ENCODE assay signal across 16 cellular contexts in the genomic region with DNA sequence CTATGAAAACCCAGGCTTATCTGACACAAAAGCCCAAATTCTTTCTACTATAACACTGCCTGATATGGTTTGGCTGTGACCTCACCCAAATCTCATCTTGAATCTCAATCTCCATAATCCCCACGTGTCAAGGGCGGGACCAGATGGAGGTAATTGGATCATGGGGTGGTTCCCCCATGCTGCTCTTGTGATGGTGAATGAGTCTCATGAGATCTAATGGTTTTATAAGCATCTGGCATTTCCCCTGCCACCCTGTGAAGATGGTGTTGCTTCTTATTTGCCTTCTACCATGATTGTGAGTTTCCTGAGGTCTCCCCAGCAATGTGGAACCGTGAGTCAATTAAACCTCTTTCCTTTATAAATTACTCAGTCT.
DNase-seq lines count a peak whose midpoint lies in the region; ATAC-seq and TF ChIP-seq lines count a peak whose summit lies in the region.
"Had no signal": no experiment of that assay in that cellular context is flagged by ENCODE, and none has a peak within 500 bp of the region (broad histone marks: within the 10 kb centered on the region; RNA-seq: fewer than 3 reads in every experiment).

No MANE protein-coding gene starts in this region.

- no peak overlapping the region for H3K27ac Mint-ChIP-seq in activated naive CD4-positive, alpha-beta T cell treated with anti-CD3 and anti-CD28 coated beads, Interleukin-2, amount 50 U/mL, for 72 hours
- H3K27ac Mint-ChIP-seq: immature natural killer cell, naive B cell had no signal

- H3K4me3 ChIP-seq in mesendoderm (ENCODE audit: low read length) = no peak overlapping the region
- no peak overlapping the region for H3K4me3 ChIP-seq in Peyer's patch
- H3K4me3 ChIP-seq: lower lobe of right lung, vagina had no signal

- H3K36me3 ChIP-seq in mesendoderm (ENCODE audit: control insufficient read depth, insufficient read depth, low read length) (no peaks in the 10 kb centered on the region), Peyer's patch (no peaks in the 10 kb centered on the region)
- H3K36me3 ChIP-seq: lower lobe of right lung, vagina had no signal

- no peak overlapping the region for H2BK15ac ChIP-seq in mesendoderm (replicated peaks; ENCODE audit: low read depth)

- TF ChIP-seq POLR2A in Peyer's patch (IDR thresholded peaks at IDR 0.05) = no peak

- no peak overlapping the region for H4K8ac ChIP-seq in mesendoderm (ENCODE audit: low read depth, low read length)

- H3K9ac ChIP-seq in mesendoderm (ENCODE audit: low read length) = no peak overlapping the region

- peak; percentile 68 to 75 for ATAC-seq in activated naive CD4-positive, alpha-beta T cell treated with anti-CD3 and anti-CD28 coated beads, Interleukin-2, amount 50 U/mL, for 72 hours
- peak; percentile 16 for ATAC-seq in GM21723 (IDR thresholded peaks at IDR 0.05; ENCODE audit: unreplicated experiment)

- H3K27me3 ChIP-seq in mesendoderm (ENCODE audit: insufficient read depth, low read length, poor library complexity) (no peaks in the 10 kb centered on the region), Peyer's patch (no peaks in the 10 kb centered on the region)
- H3K27me3 ChIP-seq: vagina had no signal

- no peak overlapping the region for H2BK5ac ChIP-seq in mesendoderm (ENCODE audit: low read length)

- peaks cover 7% of the 10 kb centered on the region in 2 donors for H3K36me3 Mint-ChIP-seq in activated naive CD4-positive, alpha-beta T cell treated with anti-CD3 and anti-CD28 coated beads, Interleukin-2, amount 50 U/mL, for 72 hours

- no peak for DNase-seq in activated naive CD4-positive, alpha-beta T cell treated with anti-CD3 and anti-CD28 coated beads, Interleukin-2, amount 50 U/mL, for 72 hours (ENCODE audit: low spot score in 2 of 2)
- DNase-seq in activated naive CD4-positive, alpha-beta T cell treated with anti-CD3 and anti-CD28 coated beads, Interleukin-2, amount 50 U/mL, for 16 hours = no peak
- peak; percentile 88 for DNase-seq in NCI-H524 treated with DMSO at 0.1 percent for 48 hours (lab: John Stamatoyannopoulos, UW)
- DNase-seq in mesendoderm = peak; percentile 90
- no peak for DNase-seq in HUDEP-2 (lab: John Stamatoyannopoulos, UW; ENCODE audit: unreplicated experiment in 76 of 76)
- no peak for DNase-seq in Peyer's patch
- no peak for DNase-seq in NOMO-1 treated with dmso at 0.1 percent for 144 hours (lab: John Stamatoyannopoulos, UW; ENCODE audit: unreplicated experiment)
- DNase-seq: activated CD4-positive, alpha-beta T cell treated with anti-CD3 and anti-CD28 coated beads, Interleukin-2, amount 50 U/mL, for 1 hour; activated gamma-delta T cell treated with Interleukin-2 at 50 U/mL for 16 hours; cortex of kidney; lower lobe of right lung; Right ventricle myocardium superior had no signal

- no peak overlapping the region for H3K56ac ChIP-seq in mesendoderm (ENCODE audit: low read length)

- no peaks in the 10 kb centered on the region for H3K79me1 ChIP-seq in mesendoderm (ENCODE audit: low read length)

- no peak overlapping the region for H3K23ac ChIP-seq in mesendoderm (ENCODE audit: low read length)

- WGBS in mesendoderm (ENCODE audit: extremely low coverage, insufficient coverage, low lambda C conversion rate) = no CpG with 5 or more reads among the region's 3 CpGs

- H3K4ac ChIP-seq in mesendoderm (ENCODE audit: low read depth, low read length) = no peak overlapping the region

- no peaks in the 10 kb centered on the region for H3K79me2 ChIP-seq in mesendoderm (ENCODE audit: control insufficient read depth, insufficient read depth, low read length)

- H4K5ac ChIP-seq in mesendoderm (ENCODE audit: low read length) = no peak overlapping the region

- peaks cover 9 to 14% of the 10 kb centered on the region in 2 donors for H3K9me3 Mint-ChIP-seq in activated naive CD4-positive, alpha-beta T cell treated with anti-CD3 and anti-CD28 coated beads, Interleukin-2, amount 50 U/mL, for 72 hours
- H3K9me3 Mint-ChIP-seq: immature natural killer cell had no signal

- H3K18ac ChIP-seq in mesendoderm (ENCODE audit: low read length) = no peak overlapping the region

- no peak overlapping the region for H3K4me2 ChIP-seq in mesendoderm (ENCODE audit: low read length)

- H3K27ac ChIP-seq in mesendoderm (ENCODE audit: low read depth, low read length) = no peak overlapping the region
- no peak overlapping the region for H3K27ac ChIP-seq in Peyer's patch
- H3K27ac ChIP-seq: lower lobe of right lung, vagina had no signal

- H3K4me1 ChIP-seq in mesendoderm (ENCODE audit: control insufficient read depth, low read depth, low read length) (peaks cover 2% of the 10 kb centered on the region), Peyer's patch (no peaks in the 10 kb centered on the region)
- H3K4me1 ChIP-seq: lower lobe of right lung, vagina had no signal

- H3K9me3 ChIP-seq in Peyer's patch = peaks cover 0 to 5% (median 0%) of the 10 kb centered on the region in 4 donors
- H3K9me3 ChIP-seq: vagina had no signal

- no peak overlapping the region for H2AK5ac ChIP-seq in mesendoderm (ENCODE audit: low read length)

- H2BK120ac ChIP-seq in mesendoderm (ENCODE audit: low read depth, low read length) = no peak overlapping the region

- no peak for TF ChIP-seq CTCF in Peyer's patch (IDR thresholded peaks at IDR 0.05)

Comparison
In these comparisons a context has a peak if more than half of its experiments do, and no peak if none do; other contexts are left out.
1. DNase-seq: peak in NCI-H524 treated with DMSO at 0.1 percent for 48 hours (single experiment) and mesendoderm (single experiment); none in activated naive CD4-positive, alpha-beta T cell treated with anti-CD3 and anti-CD28 coated beads, Interleukin-2, amount 50 U/mL, for 72 hours (0 of 2), activated naive CD4-positive, alpha-beta T cell treated with anti-CD3 and anti-CD28 coated beads, Interleukin-2, amount 50 U/mL, for 16 hours (single experiment), HUDEP-2 (0 of 76), Peyer's patch (0 of 3) and NOMO-1 treated with dmso at 0.1 percent for 144 hours (single experiment).